In genomic region chr10:33950216-33950615, GRCh38 we compare ENCODE assay signal across 22 cellular contexts.
"Had no signal": no experiment of that assay in that cellular context is flagged by ENCODE, and none has a peak within 500 bp of the region (broad histone marks: within the 10 kb centered on the region; RNA-seq: fewer than 3 reads in every experiment).

No MANE protein-coding gene starts in this region.

- H3K27me3 ChIP-seq: neutrophil, pancreas, stomach had no signal

- DNase-seq: activated B cell treated with CpG ODN at 0.5 μM for 24 hours; activated CD4-positive, alpha-beta memory T cell treated with anti-CD3 and anti-CD28 coated beads for 36 hours; activated CD4-positive, alpha-beta T cell treated with anti-CD3 and anti-CD28 coated beads for 4 hours; activated gamma-delta T cell treated with Interleukin-2 at 50 U/mL for 16 hours; activated naive CD8-positive, alpha-beta T cell treated with anti-CD3 and anti-CD28 coated beads for 36 hours; activated T-cell treated with anti-CD3 and anti-CD28 coated beads for 4 hours; amniotic stem cell; dermis blood vessel endothelial cell; effector memory CD4-positive, alpha-beta T cell; foreskin fibroblast; glutamatergic neuron; hypothalamus; immature natural killer cell; kidney glomerular epithelial cell; left ventricle myocardium superior; natural killer cell; pancreas; stimulated activated CD4-positive, alpha-beta T cell treated with anti-CD3 and anti-CD28 coated beads, Interleukin-4, amount 100 ng/mL, for 24 hours; stomach; trophoblast cell had no signal

- H3K9me3 ChIP-seq: neutrophil, pancreas, stomach had no signal

- H3K27ac ChIP-seq: epithelial cell of prostate, neutrophil, pancreas, stomach had no signal

- H3K4me1 ChIP-seq: pancreas, stomach had no signal

- H3K4me3 ChIP-seq: pancreas, stomach had no signal

- FAIRE-seq: pancreas had no signal

- H3K36me3 ChIP-seq: neutrophil, pancreas, stomach had no signal
